ENCODE assay signal across 9 cellular contexts in genomic region chr20:17679786-17680127, GRCh38. TPM values are rescaled to one million over a fixed set of nuclear protein-coding genes. Genes with fewer than 3 reads are reported as not detected.
DNase-seq lines count a peak whose midpoint lies in the region; ATAC-seq, FAIRE-seq and TF ChIP-seq lines count a peak whose summit lies in the region.
"Had no signal": no experiment of that assay in that cellular context is flagged by ENCODE, and none has a peak within 500 bp of the region (broad histone marks: within the 10 kb centered on the region; RNA-seq: fewer than 3 reads in every experiment).

No MANE protein-coding gene starts in this region.

- TF ChIP-seq CTCF in RWPE1 (conservative IDR thresholded peaks at IDR 0.05; ENCODE audit: low read depth) (no peak), endothelial cell of umbilical vein (IDR thresholded peaks at IDR 0.05; ENCODE audit: extremely low read depth in 1 of 2, insufficient read depth in 1 of 2, low read depth in 1 of 2, low read length in 2 of 2) (no peak), GM10248 (IDR thresholded peaks at IDR 0.05; ENCODE audit: control extremely low read depth, extremely low read depth, low read depth, missing control alignments) (no peak)

- H3K4me2 ChIP-seq in endothelial cell of umbilical vein (ENCODE audit: insufficient read depth, low read length) (peak overlapping the region; percentile 72), trophoblast cell (ENCODE audit: low read length) (peak overlapping the region; percentile 70)

- peak overlapping the region; percentile 7 for H2BK5ac ChIP-seq in trophoblast cell (ENCODE audit: low read depth, low read length, poor library complexity)

- peaks cover 0 to 12% (median 0%) of the 10 kb centered on the region in 3 donors for H3K36me3 Mint-ChIP-seq in CD8-positive, alpha-beta memory T cell

- H2AK5ac ChIP-seq in trophoblast cell (ENCODE audit: low read length), result no peak overlapping the region

- H3K4me3 Mint-ChIP-seq in CD8-positive, alpha-beta memory T cell, result peak overlapping the region; percentile 78 to 92 (median 86)

- no peaks in the 10 kb centered on the region for H3K9me3 ChIP-seq in CD8-positive, alpha-beta memory T cell (ENCODE audit: low read length)
- no peaks in the 10 kb centered on the region for H3K9me3 ChIP-seq in endothelial cell of umbilical vein (replicated peaks; ENCODE audit: control insufficient read depth, insufficient read depth, low read length)
- no peaks in the 10 kb centered on the region for H3K9me3 ChIP-seq in trophoblast cell (ENCODE audit: insufficient read depth, low read depth, low read length)

- DNase-seq in CD8-positive, alpha-beta memory T cell, result no peak
- DNase-seq in RWPE1 (ENCODE audit: low spot score), result no peak
- DNase-seq in endothelial cell of umbilical vein (ENCODE audit: low read depth, low spot score), result peak; percentile 21
- peak in 1 of 2 donors; percentile 51 for DNase-seq in trophoblast cell
- DNase-seq in GM10248 (ENCODE audit: extremely low spot score), result no peak
- DNase-seq in left lobe of liver (ENCODE audit: low spot score), result no peak

- no peak for TF ChIP-seq POLR2A in endothelial cell of umbilical vein (IDR thresholded peaks at IDR 0.05; ENCODE audit: low read depth, low read length)

- no peak overlapping the region for H2BK12ac ChIP-seq in trophoblast cell (ENCODE audit: low read length)

- peaks cover 13% of the 10 kb centered on the region for H3K79me1 ChIP-seq in trophoblast cell (ENCODE audit: low read length)

- ATAC-seq in GM21526 (IDR thresholded peaks at IDR 0.05; ENCODE audit: low FRiP score, unreplicated experiment), result no peak
- no peak for ATAC-seq in HG03469 (IDR thresholded peaks at IDR 0.05; ENCODE audit: unreplicated experiment)
- ATAC-seq in left lobe of liver, result no peak

- H4K12ac ChIP-seq in trophoblast cell (ENCODE audit: low read depth, low read length), result no peak overlapping the region

- CTCF ChIA-PET in CD8-positive, alpha-beta memory T cell (lab: Charles Lee), result interaction anchor here (0.8 to 3.4 kb wide), 4 partner anchors 10 to 316 kb away, joined by 3 to 16 read pairs (median 5); partner anchors contain the start of gene SNX5
- CTCF ChIA-PET in RWPE1 (lab: Yijun Ruan, JAX) (interaction anchor here (1.4 to 2.6 kb wide), 5 partner anchors 14 to 259 kb away, joined by 3 to 13 read pairs (median 3); no protein-coding TSS in a partner anchor), endothelial cell of umbilical vein (lab: Charles Lee) (interaction anchor here (1.1 to 6.2 kb wide), 6 partner anchors 24 to 217 kb away, joined by 3 to 110 read pairs (median 5); partner anchors contain the start of gene BFSP1), GM10248 (lab: Yijun Ruan, JAX) (interaction anchor here (0.7 to 5.8 kb wide), 7 partner anchors 14 to 286 kb away, joined by 3 to 57 read pairs (median 4); no protein-coding TSS in a partner anchor)

- no peaks in the 10 kb centered on the region for H3K9me3 Mint-ChIP-seq in CD8-positive, alpha-beta memory T cell

- H3K79me2 ChIP-seq in endothelial cell of umbilical vein (ENCODE audit: control insufficient read depth, insufficient read depth, low read length) (peaks cover 56% of the 10 kb centered on the region), trophoblast cell (ENCODE audit: control insufficient read depth, insufficient read depth, low read length, poor library complexity) (peaks cover 19% of the 10 kb centered on the region)

- H3K4me3 ChIP-seq in CD8-positive, alpha-beta memory T cell (ENCODE audit: low read length), result no peak overlapping the region
- H3K4me3 ChIP-seq in endothelial cell of umbilical vein (replicated peaks in 1 of 3; ENCODE audit: insufficient read depth in 1 of 3, low read depth in 1 of 3, low read length in 3 of 3) (peak overlapping the region in 1 of 3 experiments; percentile 90), trophoblast cell (ENCODE audit: low read depth, low read length) (no peak overlapping the region)

- H3K4me1 ChIP-seq in CD8-positive, alpha-beta memory T cell (ENCODE audit: insufficient read depth, low read length), result peaks cover 13% of the 10 kb centered on the region
- peaks cover 13% of the 10 kb centered on the region for H3K4me1 ChIP-seq in endothelial cell of umbilical vein (ENCODE audit: control insufficient read depth, extremely low read depth, insufficient read depth, low read length)
- peaks cover 13 to 25% of the 10 kb centered on the region in 2 experiments for H3K4me1 ChIP-seq in trophoblast cell (ENCODE audit: control insufficient read depth in 1 of 2, insufficient read depth in 2 of 2, low read length in 2 of 2)

- H3K9me1 ChIP-seq in endothelial cell of umbilical vein (replicated peaks; ENCODE audit: control insufficient read depth, extremely low read depth, insufficient read depth, low read length), result no peaks in the 10 kb centered on the region

- H3K18ac ChIP-seq in trophoblast cell (ENCODE audit: low read length), result no peak overlapping the region

- no peak overlapping the region for H3K23ac ChIP-seq in trophoblast cell (ENCODE audit: low read length)

- H4K8ac ChIP-seq in trophoblast cell (ENCODE audit: low read depth, low read length), result no peak overlapping the region

- BruUV-seq in endothelial cell of umbilical vein (replicated peaks; lab: Mats Ljungman, UMichigan), result no TSS peak

- peaks cover 4 to 12% of the 10 kb centered on the region in 2 donors for H3K27me3 Mint-ChIP-seq in CD8-positive, alpha-beta memory T cell

- no peak overlapping the region for H2BK120ac ChIP-seq in trophoblast cell (ENCODE audit: insufficient read depth, low read length, poor library complexity)

- peaks cover 19 to 32% (median 29%) of the 10 kb centered on the region in 3 donors for H3K4me1 Mint-ChIP-seq in CD8-positive, alpha-beta memory T cell

- WGBS in trophoblast cell (ENCODE audit: extremely low coverage, insufficient coverage, insufficient read length), result no CpG with 5 or more reads among the region's 4 CpGs

- peak overlapping the region; percentile 43 for H3K27ac ChIP-seq in CD8-positive, alpha-beta memory T cell (ENCODE audit: low read depth, low read length)
- peak overlapping the region; percentile 97 for H3K27ac ChIP-seq in RWPE1
- no peak overlapping the region for H3K27ac ChIP-seq in endothelial cell of umbilical vein (ENCODE audit: insufficient read depth, low read depth, low read length)
- no peak overlapping the region for H3K27ac ChIP-seq in trophoblast cell (ENCODE audit: low read depth, low read length)

- H3K36me3 ChIP-seq in CD8-positive, alpha-beta memory T cell (ENCODE audit: insufficient read depth, low read length), result no peaks in the 10 kb centered on the region
- H3K36me3 ChIP-seq in endothelial cell of umbilical vein (ENCODE audit: control insufficient read depth in 2 of 2, extremely low read depth in 1 of 2, insufficient read depth in 2 of 2, low read length in 2 of 2) (peaks cover 0 to 2% of the 10 kb centered on the region in 2 experiments), trophoblast cell (ENCODE audit: control insufficient read depth in 1 of 2, insufficient read depth in 2 of 2, low read length in 2 of 2) (peaks cover 23 to 26% of the 10 kb centered on the region in 2 experiments)

- dilution Hi-C loops in endothelial cell of umbilical vein (cut with MboI; ENCODE audit: extremely low pct_ligation_motif_present, low sequenced_read_pairs), result no loop called here

- POLR2A ChIA-PET in CD8-positive, alpha-beta memory T cell (lab: Charles Lee), result no interaction called here
- POLR2A ChIA-PET in RWPE1 (lab: Yijun Ruan, JAX; ENCODE audit: low non-redundant PET), result no interaction called here
- POLR2A ChIA-PET in endothelial cell of umbilical vein (lab: Charles Lee), result no interaction called here
- POLR2A ChIA-PET in GM10248 (lab: Yijun Ruan, JAX), result interaction anchor here (0.6 to 0.9 kb wide), 2 partner anchors 263 to 286 kb away, joined by 3 to 7 read pairs; no protein-coding TSS in a partner anchor

- peaks cover 8% of the 10 kb centered on the region for H3K27me3 ChIP-seq in CD8-positive, alpha-beta memory T cell (ENCODE audit: insufficient read depth, low read length, poor library complexity, severe bottlenecking)
- H3K27me3 ChIP-seq in endothelial cell of umbilical vein (ENCODE audit: control insufficient read depth in 2 of 2, insufficient read depth in 2 of 2, low read length in 2 of 2), result peaks cover 10 to 11% of the 10 kb centered on the region in 2 experiments
- H3K27me3 ChIP-seq in trophoblast cell (ENCODE audit: insufficient read depth, low read length), result no peaks in the 10 kb centered on the region

- intact Hi-C loops in endothelial cell of umbilical vein (cut with micrococcal nuclease), result loop anchor here (1.0 to 5.0 kb wide), 3 partner anchors 13 to 608 kb away; partner anchors contain the start of gene ZNF133

- H3K14ac ChIP-seq in trophoblast cell (ENCODE audit: low read length), result no peak overlapping the region

- peak overlapping the region; percentile 89 for H3K4ac ChIP-seq in trophoblast cell (ENCODE audit: low read depth, low read length)

- H4K20me1 ChIP-seq in endothelial cell of umbilical vein (replicated peaks; ENCODE audit: control insufficient read depth, extremely low read depth, insufficient read depth, low read length), result peaks cover 7% of the 10 kb centered on the region

- H3K9ac ChIP-seq in endothelial cell of umbilical vein (replicated peaks; ENCODE audit: extremely low read depth, insufficient read depth, low read length) (no peak overlapping the region), trophoblast cell (ENCODE audit: low read length) (no peak overlapping the region)

- no peak overlapping the region for H4K91ac ChIP-seq in trophoblast cell (ENCODE audit: low read depth, low read length)

- H3K27ac Mint-ChIP-seq in CD8-positive, alpha-beta memory T cell, result peak overlapping the region in 7 of 8 donors; percentile 59 to 91 (median 87)

- H2AFZ ChIP-seq in endothelial cell of umbilical vein (ENCODE audit: low read depth, low read length) (no peak overlapping the region), trophoblast cell (ENCODE audit: insufficient read depth, low read length, poor library complexity) (no peak overlapping the region)

- FAIRE-seq in endothelial cell of umbilical vein (lab: Jason Lieb, UNC), result peak; percentile 61

RNA-seq across cellular contexts. Expression of gene RRBP1, which starts 2.3 kb away (rescaled TPM):
- total RNA-seq in CD8-positive, alpha-beta memory T cell, result 10 to 100 TPM; 22.8 to 25.3 TPM
- 17.4 TPM for polyA plus RNA-seq in CD8-positive, alpha-beta memory T cell
- total RNA-seq in endothelial cell of umbilical vein, result 201 and 236 TPM in 2 replicates
- polyA plus RNA-seq in endothelial cell of umbilical vein, result 40.3 and 50.3 TPM in 2 replicates
- polyA plus RNA-seq in endothelial cell of umbilical vein (2011; cell fraction: cytosol; rRNA removed), result 95.8 and 98.7 TPM in 2 replicates
- 211 and 231 TPM in 2 replicates for polyA plus RNA-seq in endothelial cell of umbilical vein (2011; cell fraction: nucleus; rRNA removed)
- 146 and 186 TPM in 2 replicates for polyA plus RNA-seq in endothelial cell of umbilical vein (2012)
- polyA minus RNA-seq in endothelial cell of umbilical vein, result 94.2 and 103 TPM in 2 replicates
- 10.5 TPM for polyA minus RNA-seq in endothelial cell of umbilical vein (2011; cell fraction: cytosol; rRNA and poly(A)+ RNA removed)
- 62.3 and 92.5 TPM in 2 replicates for polyA minus RNA-seq in endothelial cell of umbilical vein (2011; cell fraction: nucleus; rRNA and poly(A)+ RNA removed)
- 231 and 244 TPM in 2 replicates for polyA plus RNA-seq in trophoblast cell (2013)
- total RNA-seq in left lobe of liver, result 191 TPM

RNA-seq across cellular contexts. Expression of gene BANF2, which starts 20.0 kb away (rescaled TPM):
- total RNA-seq in CD8-positive, alpha-beta memory T cell, result not detected
- not detected for polyA plus RNA-seq in CD8-positive, alpha-beta memory T cell
- total RNA-seq in endothelial cell of umbilical vein (not detected in 2 replicates), left lobe of liver (not detected)
- not detected in 2 replicates for polyA plus RNA-seq in endothelial cell of umbilical vein
- not detected in 2 replicates for polyA plus RNA-seq in endothelial cell of umbilical vein (2011; cell fraction: cytosol; rRNA removed)
- polyA plus RNA-seq in endothelial cell of umbilical vein (2011; cell fraction: nucleus; rRNA removed), result not detected in 2 replicates
- polyA plus RNA-seq in endothelial cell of umbilical vein (2012), result not detected in 2 replicates
- polyA minus RNA-seq in endothelial cell of umbilical vein, result not detected in 2 replicates
- polyA minus RNA-seq in endothelial cell of umbilical vein (2011; cell fraction: cytosol; rRNA and poly(A)+ RNA removed), result not detected
- not detected in 2 replicates for polyA minus RNA-seq in endothelial cell of umbilical vein (2011; cell fraction: nucleus; rRNA and poly(A)+ RNA removed)
- polyA plus RNA-seq in trophoblast cell (2013), result not detected in 2 replicates
- total RNA-seq: mesenteric fat pad had no signal

Comparison
In these comparisons a context has a peak if more than half of its experiments do, and no peak if none do; other contexts are left out.
1. H3K27ac ChIP-seq: peak in CD8-positive, alpha-beta memory T cell (single experiment) and RWPE1 (single experiment); none in endothelial cell of umbilical vein (single experiment) and trophoblast cell (single experiment).